In the genomic region with DNA sequence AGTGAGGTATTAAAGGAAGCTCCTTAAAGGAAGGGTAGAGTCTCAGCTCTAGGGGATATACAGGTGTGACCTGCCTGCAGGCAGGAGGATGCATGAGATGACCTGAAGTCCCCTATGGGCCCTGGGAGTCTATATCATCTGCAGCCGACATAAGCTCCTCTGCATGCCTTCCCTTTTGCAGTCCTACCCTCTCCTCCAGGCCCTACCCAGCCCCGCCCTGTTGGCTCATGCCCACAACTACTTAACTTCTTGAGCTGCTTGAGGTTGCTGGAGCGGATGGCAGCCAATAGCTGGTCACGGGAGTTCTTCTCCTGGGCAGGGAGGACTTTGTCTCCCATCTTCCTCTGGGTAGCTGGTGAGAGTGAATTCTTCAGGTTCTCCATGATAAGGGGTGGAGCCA, we compare ENCODE assay signal across 15 cellular contexts. TPM values are rescaled to one million over a fixed set of nuclear protein-coding genes. Genes with fewer than 3 reads are reported as not detected.
DNase-seq lines count a peak whose midpoint lies in the region; ATAC-seq and TF ChIP-seq lines count a peak whose summit lies in the region.
"Had no signal": no experiment of that assay in that cellular context is flagged by ENCODE, and none has a peak within 500 bp of the region (broad histone marks: within the 10 kb centered on the region; RNA-seq: fewer than 3 reads in every experiment).

No MANE protein-coding gene starts in this region.

- no peak overlapping the region for H3K9ac ChIP-seq in muscle layer of colon (ENCODE audit: low read length)
- H3K9ac ChIP-seq: BLaER1, KMS-11 had no signal

- no peak for TF ChIP-seq EP300 in stomach (IDR thresholded peaks at IDR 0.05)

- H3K4me3 ChIP-seq in esophagus (ENCODE audit: low read depth in 1 of 2, low read length in 2 of 2) (no peak overlapping the region), muscle layer of colon (ENCODE audit: low read depth in 1 of 2, low read length in 2 of 2) (no peak overlapping the region), stomach (no peak overlapping the region), aorta (ENCODE audit: low read length in 2 of 2) (no peak overlapping the region)
- H3K4me3 ChIP-seq: BLaER1, HAP-1 had no signal

- H3K9me3 ChIP-seq in esophagus (ENCODE audit: control insufficient read depth in 2 of 2, insufficient read depth in 1 of 2, low read depth in 1 of 2, low read length in 1 of 2) = no peaks in the 10 kb centered on the region
- H3K9me3 ChIP-seq in muscle layer of colon (ENCODE audit: low read length) = no peaks in the 10 kb centered on the region
- no peaks in the 10 kb centered on the region for H3K9me3 ChIP-seq in stomach
- H3K9me3 ChIP-seq in aorta (ENCODE audit: control insufficient read depth, low read length) = no peaks in the 10 kb centered on the region
- H3K9me3 ChIP-seq: BLaER1, HAP-1 had no signal

- H3K36me3 ChIP-seq in esophagus (ENCODE audit: control insufficient read depth in 2 of 2, insufficient read depth in 2 of 2, low read length in 1 of 2) (peaks cover 0 to 5% of the 10 kb centered on the region in 2 donors), muscle layer of colon (ENCODE audit: insufficient read depth, low read length) (peaks cover 38% of the 10 kb centered on the region), stomach (peaks cover 0 to 39% (median 21%) of the 10 kb centered on the region in 4 donors), aorta (ENCODE audit: control insufficient read depth in 1 of 2, insufficient read depth in 2 of 2, low read length in 1 of 2) (peaks cover 5 to 12% of the 10 kb centered on the region in 2 donors)
- H3K36me3 ChIP-seq: BLaER1, HAP-1 had no signal

- no peak for TF ChIP-seq CTCF in stomach (IDR thresholded peaks at IDR 0.05)

- no peaks in the 10 kb centered on the region for H3K27me3 ChIP-seq in esophagus (ENCODE audit: control insufficient read depth in 1 of 2, insufficient read depth in 2 of 2, low read length in 2 of 2)
- no peaks in the 10 kb centered on the region for H3K27me3 ChIP-seq in muscle layer of colon (ENCODE audit: control insufficient read depth in 1 of 2, insufficient read depth in 2 of 2, low read length in 2 of 2)
- no peaks in the 10 kb centered on the region for H3K27me3 ChIP-seq in stomach
- H3K27me3 ChIP-seq in aorta (ENCODE audit: control insufficient read depth in 1 of 2, insufficient read depth in 2 of 2, low read length in 1 of 2) = no peaks in the 10 kb centered on the region
- H3K27me3 ChIP-seq: BLaER1 had no signal

- no peak for DNase-seq in stomach
- no peak for DNase-seq in aorta
- DNase-seq in ureter (ENCODE audit: low spot score) = no peak
- DNase-seq in COR-L47 (lab: John Stamatoyannopoulos, UW) = no peak
- DNase-seq in OCI-M2 (lab: John Stamatoyannopoulos, UW; ENCODE audit: unreplicated experiment) = no peak
- DNase-seq: NCI-H1417 treated with DMSO at 0.1 percent for 48 hours, NCI-H2029 treated with DMSO at 0.1 percent for 48 hours, NCI-H510A treated with DMSO at 0.1 percent for 48 hours, SHP77 had no signal

- H3K4me1 ChIP-seq in esophagus (ENCODE audit: control insufficient read depth in 2 of 2, insufficient read depth in 2 of 2, low read length in 1 of 2) (peaks cover 0 to 5% of the 10 kb centered on the region in 2 donors), muscle layer of colon (ENCODE audit: insufficient read depth, low read length) (peaks cover 76% of the 10 kb centered on the region), stomach (peaks cover 4 to 89% (median 37%) of the 10 kb centered on the region in 4 donors), aorta (ENCODE audit: control insufficient read depth in 1 of 2, insufficient read depth in 2 of 2, low read length in 2 of 2) (peaks cover 3 to 6% of the 10 kb centered on the region in 2 donors)

- WGBS in esophagus, 2 donors = 48 to 51% methylated on average over 4 of the region's 4 CpGs
- 32 to 66% (median 50%) methylated on average over 4 of the region's 4 CpGs for WGBS in stomach, 5 donors
- WGBS in aorta, 2 donors = 12 to 14% methylated on average over 4 of the region's 4 CpGs

- intact Hi-C loops in stomach (cut with DNase I; ENCODE audit: low total_unique reads) (loop anchor here (5.0 to 10.0 kb wide), 2 partner anchors 46 to 78 kb away; a partner anchor contains a TSS), aorta (cut with DNase I) (loop anchor here in 1 of 2 donors (10.0 kb wide), 1 partner anchor 236 kb away; no protein-coding TSS in a partner anchor)

- no peak for ATAC-seq in aorta (ENCODE audit: low FRiP score)
- ATAC-seq: HepG2 had no signal

- TF ChIP-seq POLR2A in stomach (IDR thresholded peaks at IDR 0.05) = no peak

- H3K27ac ChIP-seq in esophagus (ENCODE audit: low read depth in 2 of 2, low read length in 1 of 2) = peak overlapping the region; percentile 39 to 51
- H3K27ac ChIP-seq in muscle layer of colon (ENCODE audit: low read depth, low read length) = peak overlapping the region; percentile 71
- peak overlapping the region in 4 of 5 donors; percentile 55 to 84 (median 74) for H3K27ac ChIP-seq in stomach
- peak overlapping the region; percentile 49 to 55 for H3K27ac ChIP-seq in aorta (ENCODE audit: low read depth in 1 of 2, low read length in 2 of 2)
- H3K27ac ChIP-seq: BLaER1, KMS-11 had no signal

RNA-seq across cellular contexts. Expression of a gene that starts 10.3 kb away (rescaled TPM):
- polyA plus RNA-seq in esophagus = 1 to 10 TPM; 2.3 to 3.7 TPM
- total RNA-seq in stomach = 10 to 100 TPM in 3 of 5 donors, 1 to 10 TPM in 1, under 1 TPM in 1; 0.87 to 33.3 (median 10.3) TPM
- 10 to 100 TPM; 14.1 to 18.3 (median 14.6) TPM for polyA plus RNA-seq in stomach
- total RNA-seq in aorta = 10 to 100 TPM; 30.6 to 39.9 TPM
- polyA plus RNA-seq in aorta = 10 to 100 TPM; 76.1 to 93.1 TPM
- 11.6 TPM for total RNA-seq in ureter

RNA-seq across cellular contexts. Expression of a gene that starts 47.4 kb away (rescaled TPM):
- 10 to 100 TPM; 30.2 to 60.4 TPM for polyA plus RNA-seq in esophagus
- total RNA-seq in stomach = 100 to 1,000 TPM in 3 of 5 donors, 10 to 100 TPM in 2; 27.5 to 420 (median 102) TPM
- 100 to 1,000 TPM in 1 of 3 donors, 10 to 100 TPM in 2; 19.6 to 117 (median 22.9) TPM for polyA plus RNA-seq in stomach
- total RNA-seq in aorta = 100 to 1,000 TPM; 347 to 469 TPM
- 100 to 1,000 TPM; 368 to 601 TPM for polyA plus RNA-seq in aorta
- 123 TPM for total RNA-seq in ureter
- total RNA-seq: HepG2 had no signal
- polyA plus RNA-seq: HepG2 had no signal

RNA-seq across cellular contexts. Expression of a gene that starts 56.3 kb away (rescaled TPM):
- 10 to 100 TPM; 21.7 to 37.4 TPM for polyA plus RNA-seq in esophagus
- 10 to 100 TPM in 2 of 5 donors, 1 to 10 TPM in 3; 3.2 to 47.0 (median 7.1) TPM for total RNA-seq in stomach
- polyA plus RNA-seq in stomach = 10 to 100 TPM; 26.1 to 48.8 (median 37.4) TPM
- total RNA-seq in aorta = 10 to 100 TPM; 29.2 to 48.8 TPM
- polyA plus RNA-seq in aorta = 10 to 100 TPM; 34.4 to 77.4 TPM
- 41.4 TPM for total RNA-seq in ureter
